2 cellular contexts compared by ENCODE assay signal in genomic region chr3:186549497-186549896, GRCh38.
TF ChIP-seq lines count a peak whose summit lies in the region.

No MANE protein-coding gene starts in this region.

TF ChIP-seq in HepG2, 621 proteins besides CTCF, POLR2A, EP300 and RAD21:
- TF ChIP-seq ZNF883 (CRISPR knock-in tag; IDR thresholded peaks at IDR 0.05; ENCODE audit: not compliant biosample characterization) (no peak), CCDC6 (CRISPR knock-in tag; IDR thresholded peaks at IDR 0.05) (no peak), MAFF (IDR thresholded peaks at IDR 0.05; ENCODE audit: low read depth, low read length) (peak; percentile 87), MAFK (conservative IDR thresholded peaks at IDR 0.05 in 1 of 2, IDR thresholded peaks at IDR 0.05 in 1 of 2; ENCODE audit: low read length in 2 of 2) (peak; percentile 80 to 93)

TF ChIP-seq in H1, 55 proteins besides CTCF, POLR2A, EP300 and RAD21:
- TF ChIP-seq MAFK (IDR thresholded peaks at IDR 0.05; ENCODE audit: low read depth, low read length) (peak; percentile 55; the same call in 1 of the 2 replicates), SIN3A (conservative IDR thresholded peaks at IDR 0.05 in 1 of 2, IDR thresholded peaks at IDR 0.05 in 1 of 2; ENCODE audit: low read depth in 1 of 2, low read length in 2 of 2) (no peak)
